ENCODE assay signal across 34 cellular contexts in genomic region chr4:86652332-86652932, GRCh38.
"Had no signal": no experiment of that assay in that cellular context is flagged by ENCODE, and none has a peak within 500 bp of the region (broad histone marks: within the 10 kb centered on the region; RNA-seq: fewer than 3 reads in every experiment).

No MANE protein-coding gene starts in this region.

- H3K4me3 Mint-ChIP-seq: activated B cell treated with CpG ODN at 0.5 μM for 24 hours; activated CD4-positive, alpha-beta memory T cell treated with anti-CD3 and anti-CD28 coated beads for 36 hours; activated CD4-positive, alpha-beta T cell treated with anti-CD3 and anti-CD28 coated beads, Interleukin-2, amount 10 ng/mL, durations not matched to agents 24 days and 14 days; activated CD8-positive, alpha-beta T cell treated with anti-CD3 and anti-CD28 coated beads for 36 hours; activated naive CD4-positive, alpha-beta T cell treated with anti-CD3 and anti-CD28 coated beads for 36 hours; activated naive CD8-positive, alpha-beta T cell treated with anti-CD3 and anti-CD28 coated beads for 36 hours; activated T-cell treated with anti-CD3 and anti-CD28 coated beads, Interleukin-2, amount 50 U/mL, for 4 hours; activated T-cell treated with anti-CD3 and anti-CD28 coated beads, Interleukin-2, amount 50 U/mL, for 72 hours; activated T-helper 1 cell treated with anti-CD3 and anti-CD28 coated beads, Interleukin-12 subunit alpha, Interleukin-12 subunit beta, Interleukin-2, Interleukin-4 antibody, amounts not matched to agents 30 ng/mL and 10 ng/mL and 1 ng/mL, durations not matched to agents 14 hours and 24 hours and 36 hours; activated T-helper 17 cell treated with anti-CD3 and anti-CD28 coated beads, Interleukin-2, amount 50 U/mL, for 72 hours; brain; central memory CD8-positive, alpha-beta T cell; T-helper 1 cell treated with Interleukin-12 subunit alpha and Interleukin-12 subunit beta and Interleukin-4 antibody, amounts not matched to agents 30 μg/mL and 1 μg/mL, for 36 hours; T-helper 2 cell treated with Interferon-gamma antibody and Interleukin-4, amounts not matched to agents 5 μg/mL and 100 μg/mL, for 36 hours had no signal

- H3K27ac ChIP-seq: ascending aorta, cardiac muscle cell, VCaP had no signal

- DNase-seq: activated B cell treated with CpG ODN at 0.5 μM for 24 hours; activated CD4-positive, alpha-beta T cell treated with anti-CD3 and anti-CD28 coated beads for 4 hours; activated CD4-positive, alpha-beta T cell treated with anti-CD3 and anti-CD28 coated beads, Interleukin-2, amount 50 U/mL, for 1 hour; activated CD4-positive, alpha-beta T cell treated with anti-CD3 and anti-CD28 coated beads, Interleukin-2, amount 50 U/mL, for 4 hours; activated CD4-positive, CD25-positive, alpha-beta regulatory T cell treated with anti-CD3 and anti-CD28 coated beads, Interleukin-2, amount 50 U/mL, for 72 hours; activated CD8-positive, alpha-beta memory T cell treated with anti-CD3 and anti-CD28 coated beads, Interleukin-2, amount 50 U/mL, for 4 hours; activated effector memory CD4-positive, alpha-beta T cell treated with anti-CD3 and anti-CD28 coated beads, Interleukin-2, amount 50 U/mL, for 16 hours; activated gamma-delta T cell treated with Interleukin-2 at 50 U/mL for 16 hours; activated naive CD4-positive, alpha-beta T cell; activated naive CD4-positive, alpha-beta T cell treated with anti-CD3 and anti-CD28 coated beads, Interleukin-2, amount 50 U/mL, for 16 hours; activated T-cell treated with anti-CD3 and anti-CD28 coated beads for 4 hours; activated T-cell treated with anti-CD3 and anti-CD28 coated beads, Interleukin-2, amount 50 U/mL, for 1 hour; activated T-cell treated with anti-CD3 and anti-CD28 coated beads, Interleukin-2, amount 50 U/mL, for 4 hours; amygdala; anterior cingulate cortex; caudate nucleus; cerebellar nuclear complex; T-helper 9 cell had no signal

- ATAC-seq: activated CD8-positive, alpha-beta T cell treated with anti-CD3 and anti-CD28 coated beads for 36 hours; activated naive CD4-positive, alpha-beta T cell treated with anti-CD3 and anti-CD28 coated beads, Interleukin-2, amount 50 U/mL, for 72 hours; activated T-cell treated with anti-CD3 and anti-CD28 coated beads, Interleukin-2, amount 50 U/mL, for 4 hours; activated T-cell treated with anti-CD3 and anti-CD28 coated beads, Interleukin-2, amount 50 U/mL, for 72 hours; activated T-helper 17 cell treated with anti-CD3 and anti-CD28 coated beads, Interleukin-2, amount 50 U/mL, for 72 hours had no signal

- H3K36me3 ChIP-seq: ascending aorta, cardiac muscle cell had no signal

- H3K27me3 ChIP-seq: ascending aorta, cardiac muscle cell had no signal

- H3K27me3 Mint-ChIP-seq: activated B cell treated with CpG ODN at 0.5 μM for 24 hours; activated CD4-positive, alpha-beta memory T cell treated with anti-CD3 and anti-CD28 coated beads for 36 hours; activated CD4-positive, alpha-beta T cell treated with anti-CD3 and anti-CD28 coated beads, Interleukin-2, amount 10 ng/mL, durations not matched to agents 24 days and 14 days; activated CD8-positive, alpha-beta T cell treated with anti-CD3 and anti-CD28 coated beads for 36 hours; activated naive CD8-positive, alpha-beta T cell treated with anti-CD3 and anti-CD28 coated beads for 36 hours; activated T-helper 17 cell treated with anti-CD3 and anti-CD28 coated beads, Interleukin-2, amount 50 U/mL, for 72 hours; brain; central memory CD8-positive, alpha-beta T cell had no signal

- H3K4me1 Mint-ChIP-seq: activated B cell treated with CpG ODN at 0.5 μM for 24 hours; activated CD4-positive, alpha-beta T cell treated with anti-CD3 and anti-CD28 coated beads, Interleukin-2, amount 10 ng/mL, durations not matched to agents 24 days and 14 days; activated naive CD8-positive, alpha-beta T cell treated with anti-CD3 and anti-CD28 coated beads for 36 hours; brain; central memory CD8-positive, alpha-beta T cell had no signal

- H3K4me1 ChIP-seq: ascending aorta had no signal

- H3K27ac Mint-ChIP-seq: activated B cell treated with CpG ODN at 0.5 μM for 24 hours; activated CD4-positive, alpha-beta memory T cell treated with anti-CD3 and anti-CD28 coated beads for 36 hours; activated CD4-positive, alpha-beta T cell treated with anti-CD3 and anti-CD28 coated beads, Interleukin-2, amount 10 ng/mL, durations not matched to agents 24 days and 14 days; activated CD8-positive, alpha-beta T cell treated with anti-CD3 and anti-CD28 coated beads for 36 hours; activated naive CD4-positive, alpha-beta T cell treated with anti-CD3 and anti-CD28 coated beads for 36 hours; activated naive CD4-positive, alpha-beta T cell treated with anti-CD3 and anti-CD28 coated beads, Interleukin-2, amount 50 U/mL, for 72 hours; activated naive CD8-positive, alpha-beta T cell treated with anti-CD3 and anti-CD28 coated beads for 36 hours; activated T-cell treated with anti-CD3 and anti-CD28 coated beads, Interleukin-2, amount 50 U/mL, for 72 hours; activated T-helper 1 cell treated with anti-CD3 and anti-CD28 coated beads, Interleukin-12 subunit alpha, Interleukin-12 subunit beta, Interleukin-2, Interleukin-4 antibody, amounts not matched to agents 30 ng/mL and 10 ng/mL and 1 ng/mL, durations not matched to agents 14 hours and 24 hours and 36 hours; activated T-helper 17 cell treated with anti-CD3 and anti-CD28 coated beads, Interleukin-2, amount 50 U/mL, for 72 hours; brain; T-helper 1 cell treated with Interleukin-12 subunit alpha and Interleukin-12 subunit beta and Interleukin-4 antibody, amounts not matched to agents 30 μg/mL and 1 μg/mL, for 36 hours; T-helper 2 cell treated with Interferon-gamma antibody and Interleukin-4, amounts not matched to agents 5 μg/mL and 100 μg/mL, for 36 hours had no signal

- H3K4me3 ChIP-seq: ascending aorta, cardiac muscle cell had no signal
